In the genomic region with DNA sequence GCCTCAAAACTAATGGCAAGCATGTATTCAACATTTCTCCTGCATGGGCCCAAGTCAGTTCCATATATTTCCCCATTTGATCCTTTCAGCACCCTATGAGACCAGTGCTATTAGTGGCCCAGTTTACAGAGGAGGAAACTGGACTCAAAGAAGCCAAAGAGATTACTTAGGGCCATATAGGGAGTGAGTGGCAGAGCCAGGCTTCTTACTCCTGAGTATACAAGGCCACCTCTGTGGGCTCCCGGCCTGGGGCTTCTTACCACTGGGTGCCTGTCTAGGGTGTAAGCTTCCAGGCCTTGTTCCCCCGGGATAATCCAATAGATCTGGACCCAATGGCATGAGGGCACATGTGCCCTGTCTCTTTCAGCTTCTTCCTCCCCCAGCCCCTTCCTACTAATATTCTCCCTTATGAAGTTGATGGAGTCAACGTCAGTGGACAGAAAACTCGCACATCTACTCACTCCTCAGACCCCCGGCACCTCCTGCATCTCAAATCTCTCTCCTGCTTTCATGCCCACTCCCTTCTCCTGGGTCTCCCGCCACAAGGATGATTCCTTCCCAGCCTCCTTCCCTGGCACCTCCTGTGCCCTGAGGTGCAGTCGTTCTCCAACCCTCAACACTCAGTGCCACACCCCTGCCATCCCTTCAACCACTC, we compare ENCODE assay signal across 23 cellular contexts.
DNase-seq lines count a peak whose midpoint lies in the region; ATAC-seq and TF ChIP-seq lines count a peak whose summit lies in the region.
"Had no signal": no experiment of that assay in that cellular context is flagged by ENCODE, and none has a peak within 500 bp of the region (broad histone marks: within the 10 kb centered on the region; RNA-seq: fewer than 3 reads in every experiment).

No MANE protein-coding gene starts in this region.

- H3K4me2 ChIP-seq in PC-3 (ENCODE audit: low read length) = peak overlapping the region; percentile 44

- 94% methylated on average over 6 to 7 of the region's 7 CpGs for WGBS in endodermal cell (ENCODE audit: insufficient coverage in 1 of 2, insufficient read length in 1 of 2), 2 experiments

- H3K9ac ChIP-seq in PC-3 (ENCODE audit: low read length) (no peak overlapping the region), endodermal cell (ENCODE audit: extremely low read depth, low read length, poor library complexity, severe bottlenecking) (no peak overlapping the region)

- H3K4me1 Mint-ChIP-seq in CD14-positive monocyte (peaks cover 58% of the 10 kb centered on the region), endodermal cell (peaks cover 18% of the 10 kb centered on the region), neural crest cell (no peaks in the 10 kb centered on the region)

- no peak overlapping the region for H2AFZ ChIP-seq in PC-3 (ENCODE audit: low read length)

- no peaks in the 10 kb centered on the region for H3K9me3 ChIP-seq in PC-3 (ENCODE audit: low read length)
- no peaks in the 10 kb centered on the region for H3K9me3 ChIP-seq in endodermal cell (ENCODE audit: control insufficient read depth, low read length)
- H3K9me3 ChIP-seq: ovary, transverse colon had no signal

- intact Hi-C loops in CD14-positive monocyte (cut with micrococcal nuclease) = loop anchor here in 1 of 2 donors (5.0 kb wide), 2 partner anchors 36 to 44 kb away; no protein-coding TSS in a partner anchor
- intact Hi-C loops in PC-3 (cut with micrococcal nuclease) = no loop called here

- POLR2A ChIA-PET in PC-3 (lab: Charles Lee; ENCODE audit: unreplicated experiment) = no interaction called here

- H3K9me2 ChIP-seq in PC-3 (replicated peaks; ENCODE audit: low read length) = no peaks in the 10 kb centered on the region

- H3K4me1 ChIP-seq in PC-3 (ENCODE audit: insufficient read depth, low read length) = peaks cover 51% of the 10 kb centered on the region
- peaks cover 11% of the 10 kb centered on the region for H3K4me1 ChIP-seq in endodermal cell (ENCODE audit: control insufficient read depth, insufficient read depth, low read length)

- H3K36me3 ChIP-seq in PC-3 (ENCODE audit: low read depth, low read length) = no peaks in the 10 kb centered on the region
- H3K36me3 ChIP-seq in endodermal cell (ENCODE audit: control insufficient read depth, insufficient read depth, low read length) = no peaks in the 10 kb centered on the region
- H3K36me3 ChIP-seq: ovary, transverse colon had no signal

- BruUV-seq in PC-3 (replicated peaks; lab: Mats Ljungman, UMichigan) = no TSS peak

- H3K4me3 ChIP-seq in PC-3 (ENCODE audit: low read length) (no peak overlapping the region), endodermal cell (ENCODE audit: low read length) (no peak overlapping the region)
- H3K4me3 ChIP-seq: ovary, transverse colon had no signal

- no peak overlapping the region for H3K4me3 Mint-ChIP-seq in CD14-positive monocyte
- no peak overlapping the region for H3K4me3 Mint-ChIP-seq in endodermal cell
- H3K4me3 Mint-ChIP-seq in neural crest cell = no peak overlapping the region
- H3K4me3 Mint-ChIP-seq: activated T-cell treated with anti-CD3 and anti-CD28 coated beads, Interleukin-2, amount 50 U/mL, for 24 hours; stimulated activated naive CD8-positive, alpha-beta T cell treated with anti-CD3 and anti-CD28 coated beads, Interleukin-15, Interleukin-2, amounts not matched to agents 100 ng/mL and 50 ng/mL, for 24 hours had no signal

- H4K20me1 ChIP-seq in PC-3 (ENCODE audit: low read length) = no peaks in the 10 kb centered on the region

- H3K36me3 Mint-ChIP-seq in CD14-positive monocyte (peaks cover 4 to 11% of the 10 kb centered on the region in 2 donors), endodermal cell (ENCODE audit: low read depth) (no peaks in the 10 kb centered on the region), neural crest cell (ENCODE audit: low read depth) (no peaks in the 10 kb centered on the region)

- no peaks in the 10 kb centered on the region for H3F3A ChIP-seq in PC-3 (ENCODE audit: low read length, unreplicated experiment)

- CTCF ChIA-PET in PC-3 (lab: Charles Lee) = no interaction called here

- H3K79me2 ChIP-seq in PC-3 (ENCODE audit: low read length) = no peaks in the 10 kb centered on the region

- peak overlapping the region; percentile 97 for H3K27ac ChIP-seq in PC-3 (ENCODE audit: low read length)
- no peak overlapping the region for H3K27ac ChIP-seq in endodermal cell (ENCODE audit: low read depth, low read length)
- H3K27ac ChIP-seq: C4-2B, ovary, transverse colon had no signal

- H3K27me3 ChIP-seq in PC-3 (ENCODE audit: low read length) = no peaks in the 10 kb centered on the region
- peaks cover 10% of the 10 kb centered on the region for H3K27me3 ChIP-seq in endodermal cell (ENCODE audit: control insufficient read depth, insufficient read depth, low read length, poor library complexity, severe bottlenecking)
- H3K27me3 ChIP-seq: ovary, transverse colon had no signal

- peak overlapping the region; percentile 47 to 88 (median 78) for H3K27ac Mint-ChIP-seq in CD14-positive monocyte
- H3K27ac Mint-ChIP-seq in endodermal cell = no peak overlapping the region
- peak overlapping the region; percentile 51 for H3K27ac Mint-ChIP-seq in neural crest cell (ENCODE audit: unreplicated experiment)
- H3K27ac Mint-ChIP-seq: activated T-cell treated with anti-CD3 and anti-CD28 coated beads, Interleukin-2, amount 50 U/mL, for 24 hours; stimulated activated naive CD8-positive, alpha-beta T cell treated with anti-CD3 and anti-CD28 coated beads, Interleukin-15, Interleukin-2, amounts not matched to agents 100 ng/mL and 50 ng/mL, for 24 hours had no signal

- peaks cover 0 to 5% (median 2%) of the 10 kb centered on the region in 3 donors for H3K27me3 Mint-ChIP-seq in CD14-positive monocyte (ENCODE audit: low read depth in 3 of 3)
- H3K27me3 Mint-ChIP-seq in endodermal cell (ENCODE audit: insufficient read depth) = peaks cover 9% of the 10 kb centered on the region
- no peaks in the 10 kb centered on the region for H3K27me3 Mint-ChIP-seq in neural crest cell (ENCODE audit: low read depth)

- DNase-seq in CD14-positive monocyte (ENCODE audit: low spot score) (no peak), PC-3 (no peak), endodermal cell (peak; percentile 25), neural crest cell (ENCODE audit: low read depth, low spot score) (no peak), NCI-H2171 treated with DMSO at 0.1 percent for 48 hours (lab: John Stamatoyannopoulos, UW) (no peak), dermis blood vessel endothelial cell (no peak)
- DNase-seq in activated CD4-positive, CD25-positive, alpha-beta regulatory T cell (lab: John Stamatoyannopoulos, UW) = no peak
- DNase-seq: activated CD4-positive, CD25-positive, alpha-beta regulatory T cell treated with anti-CD3 and anti-CD28 coated beads, Interleukin-2, amount 50 U/mL, for 72 hours; activated naive CD4-positive, alpha-beta T cell treated with Interleukin-2 at 50 U/mL for 16 hours; activated T-cell treated with anti-CD3 and anti-CD28 coated beads, Interleukin-2, amount 50 U/mL, for 24 hours; caudate nucleus; NCI-H146; NCI-H2171; NCI-H69; ovary; right cardiac atrium; Right ventricle myocardium superior; stimulated activated CD4-positive, alpha-beta T cell treated with anti-CD3 and anti-CD28 coated beads, Interleukin-12 subunit alpha, Interleukin-12 subunit beta, amount 100 ng/mL, for 4 hours; stimulated activated CD4-positive, alpha-beta T cell treated with anti-CD3 and anti-CD28 coated beads, Interleukin-4, amount 100 ng/mL, for 4 hours; transverse colon had no signal

- H3K9me3 Mint-ChIP-seq in CD14-positive monocyte (peaks cover 0 to 3% (median 0%) of the 10 kb centered on the region in 7 donors), endodermal cell (no peaks in the 10 kb centered on the region), neural crest cell (no peaks in the 10 kb centered on the region)
- H3K9me3 Mint-ChIP-seq: activated T-cell treated with anti-CD3 and anti-CD28 coated beads, Interleukin-2, amount 50 U/mL, for 24 hours; stimulated activated naive CD8-positive, alpha-beta T cell treated with anti-CD3 and anti-CD28 coated beads, Interleukin-15, Interleukin-2, amounts not matched to agents 100 ng/mL and 50 ng/mL, for 24 hours had no signal

- TF ChIP-seq CTCF in CD14-positive monocyte (IDR thresholded peaks at IDR 0.05) (no peak), PC-3 (conservative IDR thresholded peaks at IDR 0.05; ENCODE audit: low read depth, low read length) (no peak), endodermal cell (conservative IDR thresholded peaks at IDR 0.05) (no peak), neural crest cell (conservative IDR thresholded peaks at IDR 0.05) (no peak)

- ATAC-seq in PC-3 (no peak), HG02798 (IDR thresholded peaks at IDR 0.05; ENCODE audit: poor library complexity, unreplicated experiment) (no peak)
- ATAC-seq: right cardiac atrium had no signal
